8 cellular contexts compared by ENCODE assay signal in the genomic region with DNA sequence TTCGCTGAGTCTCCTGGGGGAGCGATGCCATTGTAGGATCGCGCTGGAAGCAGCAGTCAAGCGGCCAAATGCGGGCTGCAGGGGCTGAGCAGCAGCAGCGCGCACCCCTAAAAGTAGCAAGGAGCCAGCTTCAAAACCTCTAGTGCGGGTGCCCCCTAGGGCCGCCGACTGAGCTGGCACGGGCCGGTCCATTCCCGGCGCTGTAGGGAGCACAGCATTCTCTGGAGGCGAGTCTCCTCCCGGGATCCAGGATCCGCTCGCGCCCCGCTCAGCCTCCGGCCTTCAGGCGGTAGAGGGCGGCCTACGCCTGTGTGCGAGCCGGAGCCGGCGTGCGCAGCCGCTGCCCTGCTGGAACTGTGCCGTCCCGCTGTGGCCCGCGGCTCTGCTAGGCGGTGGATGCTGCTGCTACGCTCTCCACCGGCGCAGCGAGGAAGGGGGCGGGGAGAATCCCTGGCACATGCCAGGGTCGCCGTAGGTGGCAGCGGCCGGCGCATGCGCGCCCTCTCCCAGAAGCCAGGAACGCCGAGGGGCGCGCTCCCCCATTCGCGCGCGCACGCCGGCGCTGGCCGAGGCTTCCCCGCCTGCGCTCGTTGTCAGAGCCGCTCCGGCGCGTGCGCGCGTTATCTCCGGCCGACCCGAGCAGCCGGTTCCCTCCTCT. TPM values are rescaled to one million over a fixed set of nuclear protein-coding genes. Genes with fewer than 3 reads are reported as not detected.
DNase-seq lines count a peak whose midpoint lies in the region; ATAC-seq and TF ChIP-seq lines count a peak whose summit lies in the region.

A gene (plus strand): TSS at position 542 of the 658 bp plus-strand sequence. CDS start 148,834 bp downstream, outside the sequence.

- H3K27ac Mint-ChIP-seq in activated naive CD4-positive, alpha-beta T cell treated with anti-CD3 and anti-CD28 coated beads, Interleukin-2, amount 50 U/mL, for 72 hours = peak within 1 kb of the TSS; percentile 81 to 98

- DNase-seq in GM12865 (ENCODE audit: low read depth) (peak; percentile 97), NCI-H1092 treated with DMSO at 0.1 percent for 48 hours (lab: John Stamatoyannopoulos, UW) (peak; percentile 98), SKM-1 (lab: John Stamatoyannopoulos, UW; ENCODE audit: unreplicated experiment) (peak; percentile 27), glomerular endothelial cell (ENCODE audit: extremely low read depth, low read depth, low spot score) (no peak), omental fat pad (ENCODE audit: low spot score) (peak; percentile 58)
- DNase-seq in activated naive CD4-positive, alpha-beta T cell treated with anti-CD3 and anti-CD28 coated beads, Interleukin-2, amount 50 U/mL, for 72 hours (ENCODE audit: low spot score in 2 of 2) = peak; percentile 90 to 94

- no peaks in the 10 kb centered on the region for H3K9me3 Mint-ChIP-seq in activated naive CD4-positive, alpha-beta T cell treated with anti-CD3 and anti-CD28 coated beads, Interleukin-2, amount 50 U/mL, for 72 hours

- peak within 1 kb of the TSS; percentile 98 for H3K27ac ChIP-seq in temporal lobe (ENCODE audit: low read depth, low read length)

- peak within 1 kb of the TSS; percentile 80 for H3K4me3 ChIP-seq in GM12865 (ENCODE audit: low read depth, low read length)

- peaks cover 0 to 4% of the 10 kb centered on the region in 2 donors for H3K36me3 Mint-ChIP-seq in activated naive CD4-positive, alpha-beta T cell treated with anti-CD3 and anti-CD28 coated beads, Interleukin-2, amount 50 U/mL, for 72 hours

- TF ChIP-seq CTCF in GM12865 (IDR thresholded peaks at IDR 0.05; ENCODE audit: insufficient read depth, low read depth, low read length, missing control alignments) = peak; percentile 58
- no peak for TF ChIP-seq CTCF in omental fat pad (IDR thresholded peaks at IDR 0.05)

- ATAC-seq in HG02623 (IDR thresholded peaks at IDR 0.05; ENCODE audit: unreplicated experiment) = peak; percentile 63
- ATAC-seq in activated naive CD4-positive, alpha-beta T cell treated with anti-CD3 and anti-CD28 coated beads, Interleukin-2, amount 50 U/mL, for 72 hours = peak; percentile 85 to 89
- ATAC-seq in omental fat pad (ENCODE audit: low FRiP score) = peak; percentile 94

RNA-seq across cellular contexts. Expression of the gene that starts here (rescaled TPM):
- total RNA-seq in activated naive CD4-positive, alpha-beta T cell treated with anti-CD3 and anti-CD28 coated beads, Interleukin-2, amount 50 U/mL, for 72 hours = 10 to 100 TPM; 56.6 to 98.8 TPM
- total RNA-seq in glomerular endothelial cell (18.1 and 30.9 TPM in 2 replicates), omental fat pad (10 to 100 TPM; 14.9 to 35.8 (median 22.2) TPM), temporal lobe (128 TPM)
